In genomic region chr6:149323353-149323752, GRCh38 we compare ENCODE assay signal across 2 cellular contexts.
TF ChIP-seq lines count a peak whose summit lies in the region.

No MANE protein-coding gene starts in this region.

TF ChIP-seq in SK-N-SH, 30 proteins besides CTCF, POLR2A, EP300 and RAD21 (continued from another document):
- TF ChIP-seq CHD2 (IDR thresholded peaks at IDR 0.05; ENCODE audit: low read length, partially characterized antibody): no peak
- TF ChIP-seq GABPA (IDR thresholded peaks at IDR 0.05; ENCODE audit: low read depth): no peak
- TF ChIP-seq MAX (IDR thresholded peaks at IDR 0.05; ENCODE audit: low read depth): no peak
- no peak for TF ChIP-seq TCF12 (IDR thresholded peaks at IDR 0.05)
- no peak for TF ChIP-seq ELF1 (IDR thresholded peaks at IDR 0.05)
- TF ChIP-seq ZBTB33 (IDR thresholded peaks at IDR 0.05; ENCODE audit: borderline replicate concordance, low read depth): no peak
- no peak for TF ChIP-seq TEAD4 (IDR thresholded peaks at IDR 0.05; ENCODE audit: borderline replicate concordance, insufficient read depth)

TF ChIP-seq in SK-N-SH treated with all-trans-retinoic acid at 6 μM for 48 hours, 23 proteins besides CTCF, POLR2A, EP300 and RAD21:
- TF ChIP-seq PATZ1 (CRISPR knock-in tag; IDR thresholded peaks at IDR 0.05; ENCODE audit: borderline replicate concordance): no peak
- no peak for TF ChIP-seq SNAI2 (CRISPR knock-in tag; IDR thresholded peaks at IDR 0.05)
- no peak for TF ChIP-seq ZFP3 (CRISPR knock-in tag; IDR thresholded peaks at IDR 0.05)
- TF ChIP-seq ZNF70 (CRISPR knock-in tag; IDR thresholded peaks at IDR 0.05): no peak
- no peak for TF ChIP-seq ISL1 (CRISPR knock-in tag; IDR thresholded peaks at IDR 0.05)
- TF ChIP-seq PPARA (CRISPR knock-in tag; IDR thresholded peaks at IDR 0.05; ENCODE audit: borderline replicate concordance): no peak
- TF ChIP-seq RARB (CRISPR knock-in tag; IDR thresholded peaks at IDR 0.05): no peak
- no peak for TF ChIP-seq ESRRG (CRISPR knock-in tag; IDR thresholded peaks at IDR 0.05)
- TF ChIP-seq ZNF8 (CRISPR knock-in tag; IDR thresholded peaks at IDR 0.05): no peak
- TF ChIP-seq, protein P1, sequence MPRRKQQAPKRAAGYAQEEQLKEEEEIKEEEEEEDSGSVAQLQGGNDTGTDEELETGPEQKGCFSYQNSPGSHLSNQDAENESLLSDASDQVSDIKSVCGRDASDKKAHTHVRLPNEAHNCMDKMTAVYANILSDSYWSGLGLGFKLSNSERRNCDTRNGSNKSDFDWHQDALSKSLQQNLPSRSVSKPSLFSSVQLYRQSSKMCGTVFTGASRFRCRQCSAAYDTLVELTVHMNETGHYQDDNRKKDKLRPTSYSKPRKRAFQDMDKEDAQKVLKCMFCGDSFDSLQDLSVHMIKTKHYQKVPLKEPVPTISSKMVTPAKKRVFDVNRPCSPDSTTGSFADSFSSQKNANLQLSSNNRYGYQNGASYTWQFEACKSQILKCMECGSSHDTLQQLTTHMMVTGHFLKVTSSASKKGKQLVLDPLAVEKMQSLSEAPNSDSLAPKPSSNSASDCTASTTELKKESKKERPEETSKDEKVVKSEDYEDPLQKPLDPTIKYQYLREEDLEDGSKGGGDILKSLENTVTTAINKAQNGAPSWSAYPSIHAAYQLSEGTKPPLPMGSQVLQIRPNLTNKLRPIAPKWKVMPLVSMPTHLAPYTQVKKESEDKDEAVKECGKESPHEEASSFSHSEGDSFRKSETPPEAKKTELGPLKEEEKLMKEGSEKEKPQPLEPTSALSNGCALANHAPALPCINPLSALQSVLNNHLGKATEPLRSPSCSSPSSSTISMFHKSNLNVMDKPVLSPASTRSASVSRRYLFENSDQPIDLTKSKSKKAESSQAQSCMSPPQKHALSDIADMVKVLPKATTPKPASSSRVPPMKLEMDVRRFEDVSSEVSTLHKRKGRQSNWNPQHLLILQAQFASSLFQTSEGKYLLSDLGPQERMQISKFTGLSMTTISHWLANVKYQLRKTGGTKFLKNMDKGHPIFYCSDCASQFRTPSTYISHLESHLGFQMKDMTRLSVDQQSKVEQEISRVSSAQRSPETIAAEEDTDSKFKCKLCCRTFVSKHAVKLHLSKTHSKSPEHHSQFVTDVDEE (CRISPR knock-in tag; IDR thresholded peaks at IDR 0.05): no peak
- no peak for TF ChIP-seq TCF4 (CRISPR knock-in tag; IDR thresholded peaks at IDR 0.05; ENCODE audit: borderline replicate concordance)
- TF ChIP-seq ARNTL (CRISPR knock-in tag; IDR thresholded peaks at IDR 0.05; ENCODE audit: borderline replicate concordance, low read depth): no peak
